ENCODE assay signal across 8 cellular contexts in the genomic region with DNA sequence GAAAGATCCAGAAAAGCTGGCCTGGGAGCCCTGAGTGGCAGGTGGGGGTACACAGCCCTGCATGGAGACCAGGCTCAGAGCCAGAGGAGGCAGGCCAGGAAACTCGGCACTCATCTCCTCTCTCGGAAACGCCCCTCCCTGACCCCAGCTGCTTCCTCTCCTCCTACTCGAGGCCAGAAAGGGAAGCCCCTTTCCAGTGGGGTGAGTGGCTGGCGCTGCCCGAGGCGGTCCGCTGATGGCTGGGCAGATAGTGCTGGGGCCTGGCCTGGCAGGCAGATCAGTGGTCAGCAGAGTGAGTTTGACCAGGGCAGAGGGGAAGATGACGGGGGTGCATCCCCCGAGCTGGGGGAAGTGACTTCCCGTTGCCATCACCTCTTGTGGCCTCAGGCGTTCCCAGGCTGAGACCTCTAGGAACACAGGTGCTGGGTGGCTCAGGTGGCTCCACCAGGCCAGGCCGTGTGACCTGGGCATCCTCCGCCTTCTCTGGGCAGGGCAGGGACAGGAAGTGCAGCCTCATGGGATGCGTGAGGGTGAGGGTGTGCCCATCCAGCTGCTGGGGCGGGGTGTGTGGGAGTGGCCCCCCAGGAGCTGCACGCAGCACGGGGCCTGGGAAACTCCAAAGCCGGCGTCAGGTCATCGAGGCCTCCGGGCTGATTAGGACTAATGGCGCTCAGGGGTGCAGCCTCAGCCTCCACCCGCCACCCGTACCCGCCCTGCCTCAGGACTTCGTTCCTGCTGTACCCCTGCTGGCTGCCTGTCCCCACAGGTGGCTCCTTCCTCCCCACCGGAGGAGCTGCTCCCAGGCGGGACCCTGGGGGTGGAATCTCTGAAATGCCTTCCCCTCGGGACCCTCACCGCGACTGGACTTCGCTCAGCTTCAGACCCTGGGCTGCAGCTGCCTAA. TPM values are rescaled to one million over a fixed set of nuclear protein-coding genes. Genes with fewer than 3 reads are reported as not detected.
A peak's percentile ranks its signal among the peaks of the same experiment; 100 is the strongest.
DNase-seq lines count a peak whose midpoint lies in the region; ATAC-seq and TF ChIP-seq lines count a peak whose summit lies in the region.

No MANE protein-coding gene starts in this region.

- H3K36me3 ChIP-seq in gastroesophageal sphincter, result no peaks in the 10 kb centered on the region
- no peaks in the 10 kb centered on the region for H3K36me3 ChIP-seq in gastrocnemius medialis

- peak; percentile 69 for ATAC-seq in activated CD8-positive, alpha-beta T cell treated with anti-CD3 and anti-CD28 coated beads, Interleukin-2, amount 10 ng/mL, durations not matched to agents 7 days and 5 days
- ATAC-seq in gastroesophageal sphincter (peak; percentile 50), gastrocnemius medialis (peak in 1 of 2 donors; percentile 29)

- no peaks in the 10 kb centered on the region for H3K27me3 ChIP-seq in gastroesophageal sphincter
- no peaks in the 10 kb centered on the region for H3K27me3 ChIP-seq in gastrocnemius medialis

- H3K9me3 ChIP-seq in gastroesophageal sphincter, result no peaks in the 10 kb centered on the region
- H3K9me3 ChIP-seq in gastrocnemius medialis, result no peaks in the 10 kb centered on the region

- no peak for TF ChIP-seq CTCF in gastroesophageal sphincter (IDR thresholded peaks at IDR 0.05)
- TF ChIP-seq CTCF in gastrocnemius medialis (IDR thresholded peaks at IDR 0.05 in 4 of 5, conservative IDR thresholded peaks at IDR 0.05 in 1 of 5), result no peak

- no peaks in the 10 kb centered on the region for H3K27me3 Mint-ChIP-seq in activated CD8-positive, alpha-beta T cell treated with anti-CD3 and anti-CD28 coated beads, Interleukin-2, amount 10 ng/mL, durations not matched to agents 7 days and 5 days (ENCODE audit: low read depth)

- H3K27ac ChIP-seq in gastroesophageal sphincter, result peak overlapping the region in 3 of 4 donors; percentile 77 to 83 (median 80)
- H3K27ac ChIP-seq in gastrocnemius medialis, result peak overlapping the region; percentile 54 to 64 (median 57)

- no peaks in the 10 kb centered on the region for H3K9me3 Mint-ChIP-seq in activated CD8-positive, alpha-beta T cell treated with anti-CD3 and anti-CD28 coated beads, Interleukin-2, amount 10 ng/mL, durations not matched to agents 7 days and 5 days (ENCODE audit: insufficient read depth)

- TF ChIP-seq POLR2A in gastroesophageal sphincter (IDR thresholded peaks at IDR 0.05) (no peak), gastrocnemius medialis (IDR thresholded peaks at IDR 0.05) (no peak)

- peak overlapping the region; percentile 91 for H3K27ac Mint-ChIP-seq in activated CD8-positive, alpha-beta T cell treated with anti-CD3 and anti-CD28 coated beads, Interleukin-2, amount 10 ng/mL, durations not matched to agents 7 days and 5 days

- H3K4me1 ChIP-seq in gastroesophageal sphincter (peaks cover 0 to 98% (median 69%) of the 10 kb centered on the region in 3 donors), gastrocnemius medialis (peaks cover 45 to 48% of the 10 kb centered on the region in 2 donors)

- H3K36me3 Mint-ChIP-seq in activated CD8-positive, alpha-beta T cell treated with anti-CD3 and anti-CD28 coated beads, Interleukin-2, amount 10 ng/mL, durations not matched to agents 7 days and 5 days (ENCODE audit: low read depth), result peaks cover 3% of the 10 kb centered on the region

- peaks cover 56% of the 10 kb centered on the region for H3K4me1 Mint-ChIP-seq in activated CD8-positive, alpha-beta T cell treated with anti-CD3 and anti-CD28 coated beads, Interleukin-2, amount 10 ng/mL, durations not matched to agents 7 days and 5 days (ENCODE audit: low read depth)

- DNase-seq in activated naive CD4-positive, alpha-beta T cell treated with Interleukin-2 at 50 U/mL for 16 hours, result peak; percentile 60
- DNase-seq in activated naive CD4-positive, alpha-beta T cell (lab: John Stamatoyannopoulos, UW), result no peak
- DNase-seq in KG1 (lab: John Stamatoyannopoulos, UW) (peak; percentile 82), gastrocnemius medialis (peak in 1 of 2 donors; percentile 55), NCI-H1930 (lab: John Stamatoyannopoulos, UW) (no peak), iPS-NIHi7 (ENCODE audit: extremely low spot score) (no peak)
- peak; percentile 68 for DNase-seq in activated CD8-positive, alpha-beta T cell treated with anti-CD3 and anti-CD28 coated beads, Interleukin-2, amount 10 ng/mL, durations not matched to agents 7 days and 5 days

- POLR2A ChIA-PET in activated CD8-positive, alpha-beta T cell treated with anti-CD3 and anti-CD28 coated beads, Interleukin-2, amount 10 ng/mL, durations not matched to agents 7 days and 5 days (lab: Charles Lee), result interaction anchor here (1.1 to 3.8 kb wide), 4 partner anchors 11 to 41 kb away, joined by 3 to 30 read pairs (median 7); no protein-coding TSS in a partner anchor

- CTCF ChIA-PET in activated CD8-positive, alpha-beta T cell treated with anti-CD3 and anti-CD28 coated beads, Interleukin-2, amount 10 ng/mL, durations not matched to agents 7 days and 5 days (lab: Charles Lee), result interaction anchor here (1.0 to 2.0 kb wide), 5 partner anchors 11 to 155 kb away, joined by 3 to 7 read pairs (median 4); partner anchors contain the start of gene TNIP2

- intact Hi-C loops in gastrocnemius medialis (cut with DNase I; ENCODE audit: low total_unique reads), result no loop called here

- in situ Hi-C loops in gastrocnemius medialis (cut with MboI; ENCODE audit: low sequenced_read_pairs in 4 of 4), result no loop called here

- H3K4me3 Mint-ChIP-seq in activated CD8-positive, alpha-beta T cell treated with anti-CD3 and anti-CD28 coated beads, Interleukin-2, amount 10 ng/mL, durations not matched to agents 7 days and 5 days, result peak overlapping the region; percentile 82

- TF ChIP-seq EP300 in gastroesophageal sphincter (IDR thresholded peaks at IDR 0.05), result no peak

- WGBS in gastroesophageal sphincter (ENCODE audit: low coverage in 1 of 2), 2 donors, result 79% methylated on average over 9 of the region's 33 CpGs; no CpG with 5 or more reads in 1 of the 2 donors

- H3K4me3 ChIP-seq in gastroesophageal sphincter (peak overlapping the region in 1 of 2 donors; percentile 36), gastrocnemius medialis (peak overlapping the region in 2 of 4 donors; percentile 11 to 19)

RNA-seq across cellular contexts. Expression of gene SH3BP2, which starts 5.8 kb away (rescaled TPM):
- total RNA-seq in activated CD8-positive, alpha-beta T cell treated with anti-CD3 and anti-CD28 coated beads, Interleukin-2, amount 10 ng/mL, durations not matched to agents 7 days and 5 days, result 10 to 100 TPM; 88.2 to 93.0 TPM
- 10 to 100 TPM; 26.8 to 36.4 (median 29.3) TPM for total RNA-seq in gastroesophageal sphincter
- 10 to 100 TPM in 3 of 4 donors, 1 to 10 TPM in 1; 4.8 to 21.5 (median 12.0) TPM for total RNA-seq in gastrocnemius medialis

RNA-seq across cellular contexts. Expression of gene TNIP2, which starts 42.5 kb away (rescaled TPM):
- 10 to 100 TPM; 42.3 to 44.3 TPM for total RNA-seq in activated CD8-positive, alpha-beta T cell treated with anti-CD3 and anti-CD28 coated beads, Interleukin-2, amount 10 ng/mL, durations not matched to agents 7 days and 5 days
- total RNA-seq in gastroesophageal sphincter (10 to 100 TPM; 54.8 to 74.0 (median 70.4) TPM), gastrocnemius medialis (10 to 100 TPM; 36.1 to 81.9 (median 66.5) TPM)

RNA-seq across cellular contexts. Expression of gene ADD1, which starts 45.0 kb away (rescaled TPM):
- total RNA-seq in activated CD8-positive, alpha-beta T cell treated with anti-CD3 and anti-CD28 coated beads, Interleukin-2, amount 10 ng/mL, durations not matched to agents 7 days and 5 days, result 100 to 1,000 TPM; 252 to 255 TPM
- total RNA-seq in gastroesophageal sphincter, result 100 to 1,000 TPM; 230 to 384 (median 297) TPM
- 100 to 1,000 TPM; 144 to 255 (median 178) TPM for total RNA-seq in gastrocnemius medialis

Comparison
In these comparisons a context has a peak if more than half of its experiments do, and no peak if none do; other contexts are left out.
1. DNase-seq: peak in activated naive CD4-positive, alpha-beta T cell treated with Interleukin-2 at 50 U/mL for 16 hours (single experiment), KG1 (single experiment) and activated CD8-positive, alpha-beta T cell treated with anti-CD3 and anti-CD28 coated beads, Interleukin-2, amount 10 ng/mL, durations not matched to agents 7 days and 5 days (single experiment); none in activated naive CD4-positive, alpha-beta T cell (0 of 4), NCI-H1930 (0 of 2) and iPS-NIHi7 (single experiment).